Comparison of ENCODE assay signal across 14 cellular contexts in the genomic region with DNA sequence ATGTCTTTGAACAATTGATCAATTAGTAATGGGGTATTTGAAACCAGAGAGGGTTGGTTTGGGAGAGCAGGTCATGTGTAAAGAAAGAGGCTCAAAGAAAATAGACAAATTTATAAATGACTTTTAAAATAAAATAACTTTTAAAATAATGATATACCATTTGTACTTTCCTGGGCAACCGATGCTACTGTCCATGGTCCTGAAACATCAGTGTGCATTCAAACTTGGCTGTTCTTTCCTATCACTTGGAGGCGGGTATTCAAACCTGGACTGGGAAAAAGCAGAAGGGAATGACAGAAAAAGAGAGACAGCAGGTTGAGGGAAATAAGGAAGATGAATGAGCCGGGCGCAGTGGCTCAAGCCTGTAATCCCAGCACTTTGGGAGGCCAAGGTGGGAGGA.
DNase-seq lines count a peak whose midpoint lies in the region; ATAC-seq and TF ChIP-seq lines count a peak whose summit lies in the region.
"Had no signal": no experiment of that assay in that cellular context is flagged by ENCODE, and none has a peak within 500 bp of the region (broad histone marks: within the 10 kb centered on the region; RNA-seq: fewer than 3 reads in every experiment).

No MANE protein-coding gene starts in this region.

- no peaks in the 10 kb centered on the region for H3K27me3 ChIP-seq in DND-41 (ENCODE audit: insufficient read depth, low read length, poor library complexity)
- H3K27me3 ChIP-seq in adipocyte (replicated peaks; ENCODE audit: control insufficient read depth, insufficient read depth, low read length), result no peaks in the 10 kb centered on the region
- H3K27me3 ChIP-seq: BLaER1, body of pancreas, uterus had no signal

- H3K79me2 ChIP-seq in DND-41 (ENCODE audit: insufficient read depth, low read length), result no peaks in the 10 kb centered on the region

- ATAC-seq in DND-41 (ENCODE audit: insufficient read depth, low read depth), result no peak
- ATAC-seq in GM21825 (IDR thresholded peaks at IDR 0.05; ENCODE audit: unreplicated experiment), result no peak
- ATAC-seq: activated T-cell treated with anti-CD3 and anti-CD28 coated beads, Interleukin-2, amount 50 U/mL, for 4 hours; body of pancreas; natural killer cell treated with Interleukin-12 subunit alpha and Interleukin-12 subunit beta and Interleukin-15 and Interleukin-18, amount 100 ng/mL, for 72 hours had no signal

- H3K27ac ChIP-seq in DND-41 (ENCODE audit: low read length), result no peak overlapping the region
- H3K27ac ChIP-seq: BLaER1, body of pancreas, uterus, VCaP had no signal

- no peak overlapping the region for H2AFZ ChIP-seq in DND-41 (ENCODE audit: low read depth, low read length)

- H3K36me3 ChIP-seq in DND-41 (ENCODE audit: insufficient read depth, low read length) (no peaks in the 10 kb centered on the region), adipocyte (ENCODE audit: control insufficient read depth, insufficient read depth, low read length, severe bottlenecking) (no peaks in the 10 kb centered on the region)
- H3K36me3 ChIP-seq: BLaER1, uterus had no signal

- DNase-seq in DND-41 (peak; percentile 7), HuH-7 (ENCODE audit: low spot score) (peak; percentile 34), adipocyte (ENCODE audit: low read depth) (peak; percentile 33), left kidney (ENCODE audit: low read depth, low spot score) (peak; percentile 80), germinal center (ENCODE audit: low spot score) (no peak), medulla oblongata (ENCODE audit: extremely low spot score) (no peak), NK-92 (lab: John Stamatoyannopoulos, UW; ENCODE audit: unreplicated experiment) (no peak)
- DNase-seq: activated T-cell treated with anti-CD3 and anti-CD28 coated beads, Interleukin-2, amount 50 U/mL, for 4 hours; body of pancreas; uterus had no signal

- TF ChIP-seq CTCF in DND-41 (IDR thresholded peaks at IDR 0.05; ENCODE audit: borderline replicate concordance, extremely low read depth, low read length, poor library complexity, severe bottlenecking), result no peak

- no peak overlapping the region for H3K4me2 ChIP-seq in DND-41 (ENCODE audit: insufficient read depth, low read length)
- H3K4me2 ChIP-seq: BLaER1 had no signal

- no peak overlapping the region for H3K9ac ChIP-seq in DND-41 (ENCODE audit: low read depth, low read length)
- no peak overlapping the region for H3K9ac ChIP-seq in adipocyte (ENCODE audit: low read length)
- H3K9ac ChIP-seq: BLaER1 had no signal

- H3K4me3 ChIP-seq in DND-41 (ENCODE audit: low read depth in 1 of 2, low read length in 2 of 2), result no peak overlapping the region
- no peak overlapping the region for H3K4me3 ChIP-seq in adipocyte (ENCODE audit: low read length)
- H3K4me3 ChIP-seq: BLaER1, body of pancreas, uterus had no signal

- no peaks in the 10 kb centered on the region for H3K9me3 ChIP-seq in DND-41 (ENCODE audit: insufficient read depth, low read length, severe bottlenecking)
- H3K9me3 ChIP-seq in adipocyte (ENCODE audit: control insufficient read depth, low read length), result peaks cover 7% of the 10 kb centered on the region
- H3K9me3 ChIP-seq: BLaER1, body of pancreas, uterus had no signal

- H3K4me1 ChIP-seq in DND-41 (ENCODE audit: insufficient read depth, low read length) (no peaks in the 10 kb centered on the region), adipocyte (ENCODE audit: control insufficient read depth, insufficient read depth, low read length) (no peaks in the 10 kb centered on the region)
- H3K4me1 ChIP-seq: BLaER1, body of pancreas, uterus had no signal

- no peaks in the 10 kb centered on the region for H4K20me1 ChIP-seq in DND-41 (ENCODE audit: insufficient read depth, low read length)
- H4K20me1 ChIP-seq: BLaER1 had no signal

Comparison
In these comparisons a context has a peak if more than half of its experiments do, and no peak if none do; other contexts are left out.
1. DNase-seq: peak in DND-41 (single experiment), HuH-7 (single experiment), adipocyte (single experiment) and left kidney (single experiment); none in germinal center (single experiment), medulla oblongata (single experiment) and NK-92 (single experiment).